ENCODE assay signal across 8 cellular contexts in the genomic region with DNA sequence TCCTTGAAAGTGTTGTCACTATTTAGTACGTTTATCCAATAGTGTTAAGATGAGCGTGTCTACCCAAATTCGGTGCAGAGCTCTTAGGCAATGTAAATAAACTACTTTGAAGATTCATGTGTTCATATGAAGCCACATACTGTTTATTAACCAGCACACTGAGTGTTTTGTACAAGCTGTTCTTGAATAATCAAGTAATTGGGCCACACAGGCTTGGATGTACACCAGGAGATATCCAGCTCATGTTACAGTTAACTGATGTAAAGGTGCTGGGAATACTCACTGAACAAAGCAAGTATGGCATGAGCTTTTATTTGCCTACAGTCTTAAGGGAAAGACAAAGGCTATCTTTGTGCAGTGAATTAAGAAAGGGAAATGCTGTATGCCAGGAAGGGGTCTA. TPM values are rescaled to one million over a fixed set of nuclear protein-coding genes. Genes with fewer than 3 reads are reported as not detected.
A peak's percentile ranks its signal among the peaks of the same experiment; 100 is the strongest.
DNase-seq lines count a peak whose midpoint lies in the region; ATAC-seq, FAIRE-seq and TF ChIP-seq lines count a peak whose summit lies in the region.

No MANE protein-coding gene starts in this region.

- peak overlapping the region; percentile 97 for H3K27ac ChIP-seq in CD8-positive, alpha-beta T cell (ENCODE audit: low read depth, low read length)
- H3K27ac ChIP-seq in naive thymus-derived CD4-positive, alpha-beta T cell (ENCODE audit: low read depth, low read length): peak overlapping the region; percentile 94

- no peaks in the 10 kb centered on the region for H3K9me3 ChIP-seq in CD8-positive, alpha-beta T cell (ENCODE audit: low read length)
- H3K9me3 ChIP-seq in naive thymus-derived CD4-positive, alpha-beta T cell (ENCODE audit: control insufficient read depth in 2 of 3, low read length in 3 of 3): no peaks in the 10 kb centered on the region

- peak in 1 of 7 experiments; percentile 20 for DNase-seq in CD8-positive, alpha-beta T cell
- DNase-seq in NB4 (ENCODE audit: low read depth): peak; percentile 2
- peak; percentile 33 for DNase-seq in cerebellar cortex (ENCODE audit: low spot score)
- peak in 2 of 9 donors; percentile 10 to 12 for DNase-seq in naive thymus-derived CD4-positive, alpha-beta T cell
- DNase-seq in GM12892 (ENCODE audit: insufficient read length): no peak
- no peak for DNase-seq in activated CD4-positive, alpha-beta T cell treated with anti-CD3 and anti-CD28 coated beads, Interleukin-2, amount 50 U/mL, for 1 hour
- no peak for DNase-seq in posterior cingulate gyrus

- peak overlapping the region; percentile 64 for H3K4me3 ChIP-seq in CD8-positive, alpha-beta T cell (ENCODE audit: low read depth, low read length)
- H3K4me3 ChIP-seq in NB4 (ENCODE audit: low read depth, low read length): peak overlapping the region; percentile 99
- peak overlapping the region; percentile 70 for H3K4me3 ChIP-seq in naive thymus-derived CD4-positive, alpha-beta T cell (ENCODE audit: low read length)

- H3K27me3 ChIP-seq in CD8-positive, alpha-beta T cell (ENCODE audit: insufficient read depth, low read length): no peaks in the 10 kb centered on the region
- no peaks in the 10 kb centered on the region for H3K27me3 ChIP-seq in naive thymus-derived CD4-positive, alpha-beta T cell (ENCODE audit: control insufficient read depth in 2 of 2, insufficient read depth in 2 of 2, low read length in 2 of 2)

- H3K9me3 Mint-ChIP-seq in CD8-positive, alpha-beta T cell: no peaks in the 10 kb centered on the region
- H3K9me3 Mint-ChIP-seq in naive thymus-derived CD4-positive, alpha-beta T cell: peaks cover 0 to 2% (median 0%) of the 10 kb centered on the region in 11 donors

- H3K27me3 Mint-ChIP-seq in CD8-positive, alpha-beta T cell (ENCODE audit: low read depth): no peaks in the 10 kb centered on the region
- H3K27me3 Mint-ChIP-seq in naive thymus-derived CD4-positive, alpha-beta T cell: peaks cover 0 to 3% (median 0%) of the 10 kb centered on the region in 5 donors

- FAIRE-seq in GM12892 (lab: Jason Lieb, UNC): no peak

- CTCF ChIA-PET in CD8-positive, alpha-beta T cell (lab: Charles Lee): interaction anchor here (1.8 kb wide), 1 partner anchor 10 kb away, joined by 8 read pairs; no protein-coding TSS in a partner anchor
- CTCF ChIA-PET in naive thymus-derived CD4-positive, alpha-beta T cell (lab: Charles Lee): no interaction called here

- H3K4me3 Mint-ChIP-seq in CD8-positive, alpha-beta T cell: peak overlapping the region; percentile 96
- peak overlapping the region in 5 of 10 donors; percentile 92 to 96 (median 96) for H3K4me3 Mint-ChIP-seq in naive thymus-derived CD4-positive, alpha-beta T cell

- ATAC-seq in CD8-positive, alpha-beta T cell: no peak
- ATAC-seq in naive thymus-derived CD4-positive, alpha-beta T cell: no peak
- no peak for ATAC-seq in GM18505 (IDR thresholded peaks at IDR 0.05; ENCODE audit: unreplicated experiment)

- H3K36me3 Mint-ChIP-seq in CD8-positive, alpha-beta T cell: peaks cover 25% of the 10 kb centered on the region
- H3K36me3 Mint-ChIP-seq in naive thymus-derived CD4-positive, alpha-beta T cell: peaks cover 0 to 18% (median 11%) of the 10 kb centered on the region in 5 donors

- H3K36me3 ChIP-seq in CD8-positive, alpha-beta T cell (ENCODE audit: insufficient read depth, low read length): no peaks in the 10 kb centered on the region
- no peaks in the 10 kb centered on the region for H3K36me3 ChIP-seq in naive thymus-derived CD4-positive, alpha-beta T cell (ENCODE audit: control insufficient read depth in 2 of 3, insufficient read depth in 3 of 3, low read length in 3 of 3)

- peaks cover 37% of the 10 kb centered on the region for H3K4me1 ChIP-seq in CD8-positive, alpha-beta T cell (ENCODE audit: insufficient read depth, low read length)
- peaks cover 29 to 36% of the 10 kb centered on the region in 2 donors for H3K4me1 ChIP-seq in naive thymus-derived CD4-positive, alpha-beta T cell (ENCODE audit: control insufficient read depth in 2 of 2, insufficient read depth in 2 of 2, low read length in 2 of 2)

- peaks cover 33% of the 10 kb centered on the region for H3K4me1 Mint-ChIP-seq in CD8-positive, alpha-beta T cell (ENCODE audit: low read depth)
- H3K4me1 Mint-ChIP-seq in naive thymus-derived CD4-positive, alpha-beta T cell: peaks cover 4 to 23% (median 20%) of the 10 kb centered on the region in 7 donors

- TF ChIP-seq POLR2A in NB4 (IDR thresholded peaks at IDR 0.05; ENCODE audit: extremely low read depth, insufficient read length) (no peak), GM12892 (IDR thresholded peaks at IDR 0.05; ENCODE audit: low read depth, low read length) (no peak), GM18505 (IDR thresholded peaks at IDR 0.05; ENCODE audit: borderline replicate concordance, extremely low read depth, insufficient read depth, insufficient read length) (no peak)

- POLR2A ChIA-PET in CD8-positive, alpha-beta T cell (lab: Charles Lee): interaction anchor here (0.9 kb wide), 1 partner anchor 8 kb away, joined by 3 read pairs; no protein-coding TSS in a partner anchor
- POLR2A ChIA-PET in naive thymus-derived CD4-positive, alpha-beta T cell (lab: Charles Lee): interaction anchor here (0.9 to 1.9 kb wide), 3 partner anchors 8 to 11 kb away, joined by 3 to 9 read pairs (median 4); no protein-coding TSS in a partner anchor

- no peak for TF ChIP-seq CTCF in CD8-positive, alpha-beta T cell (IDR thresholded peaks at IDR 0.05)
- TF ChIP-seq CTCF in NB4 (IDR thresholded peaks at IDR 0.05; ENCODE audit: low read depth, low read length): no peak

- peak overlapping the region; percentile 99 for H3K27ac Mint-ChIP-seq in CD8-positive, alpha-beta T cell
- peak overlapping the region in 8 of 9 donors; percentile 96 to 100 (median 99) for H3K27ac Mint-ChIP-seq in naive thymus-derived CD4-positive, alpha-beta T cell

- intact Hi-C loops in CD8-positive, alpha-beta T cell (cut with DNase I, micrococcal nuclease): loop anchor here (1.0 to 10.0 kb wide), 8 partner anchors 38 to 1547 kb away; a partner anchor contains a TSS
- intact Hi-C loops in naive thymus-derived CD4-positive, alpha-beta T cell (cut with micrococcal nuclease): loop anchor here (1.0 to 10.0 kb wide), 7 partner anchors 203 to 1547 kb away; a partner anchor contains a TSS
- intact Hi-C loops in posterior cingulate gyrus (cut with DNase I): no loop called here

RNA-seq across cellular contexts. Expression of a gene that starts 0.6 kb away (rescaled TPM):
- 100 to 1,000 TPM; 149 to 152 TPM for total RNA-seq in CD8-positive, alpha-beta T cell
- 100 to 1,000 TPM in 1 of 5 experiments, 10 to 100 TPM in 4; 73.4 to 101 (median 91.3) TPM for total RNA-seq in naive thymus-derived CD4-positive, alpha-beta T cell
- polyA plus RNA-seq in naive thymus-derived CD4-positive, alpha-beta T cell: 10 to 100 TPM; 16.1 to 16.4 TPM
- polyA plus RNA-seq in GM12892 (2012; ENCODE audit: missing spikeins): 45.1 TPM

Comparison
In these comparisons a context has a peak if more than half of its experiments do, and no peak if none do; other contexts are left out.
1. DNase-seq: peak in NB4 (single experiment) and cerebellar cortex (single experiment); none in GM12892 (single experiment), activated CD4-positive, alpha-beta T cell treated with anti-CD3 and anti-CD28 coated beads, Interleukin-2, amount 50 U/mL, for 1 hour (single experiment) and posterior cingulate gyrus (0 of 10).
2. Peak in every context shown above with its lines, with median percentiles within 50 percentile points of each other: H3K4me3 ChIP-seq.